Comparison of ENCODE assay signal across 8 cellular contexts in genomic region chr1:53197301-53198205, GRCh38. TPM values are rescaled to one million over a fixed set of nuclear protein-coding genes. Genes with fewer than 3 reads are reported as not detected.
DNase-seq lines count a peak whose midpoint lies in the region; ATAC-seq, FAIRE-seq and TF ChIP-seq lines count a peak whose summit lies in the region.

No MANE protein-coding gene starts in this region.

- FAIRE-seq in D721Med (lab: Jason Lieb, UNC), result no peak

- H3K4me1 Mint-ChIP-seq in activated naive CD4-positive, alpha-beta T cell treated with anti-CD3 and anti-CD28 coated beads for 36 hours (ENCODE audit: low read depth), result peaks cover 21% of the 10 kb centered on the region
- H3K4me1 Mint-ChIP-seq in activated B cell treated with CpG ODN at 0.5 μM for 24 hours, result peaks cover 25% of the 10 kb centered on the region

- H3K4me3 ChIP-seq in heart right ventricle, result peak overlapping the region; percentile 64 to 95 (median 88)

- no peak for DNase-seq in activated naive CD4-positive, alpha-beta T cell treated with anti-CD3 and anti-CD28 coated beads for 36 hours
- DNase-seq in activated naive CD4-positive, alpha-beta T cell (lab: John Stamatoyannopoulos, UW), result no peak
- DNase-seq in activated B cell treated with CpG ODN at 0.5 μM for 24 hours (no peak), heart right ventricle (no peak), sciatic nerve (ENCODE audit: low spot score) (peak; percentile 46), D721Med (ENCODE audit: insufficient read length, low spot score) (no peak)
- no peak for DNase-seq in activated CD4-positive, alpha-beta T cell treated with anti-CD3 and anti-CD28 coated beads for 48 hours

- H3K9me3 ChIP-seq in heart right ventricle, result no peaks in the 10 kb centered on the region

- H3K27me3 ChIP-seq in heart right ventricle, result no peaks in the 10 kb centered on the region

- H3K36me3 ChIP-seq in heart right ventricle, result peaks cover 0 to 23% (median 9%) of the 10 kb centered on the region in 9 donors

- H3K4me3 Mint-ChIP-seq in activated naive CD4-positive, alpha-beta T cell treated with anti-CD3 and anti-CD28 coated beads for 36 hours, result peak overlapping the region; percentile 96
- H3K4me3 Mint-ChIP-seq in activated B cell treated with CpG ODN at 0.5 μM for 24 hours, result peak overlapping the region; percentile 92

- 35 to 37% methylated on average over 13 of the region's 13 CpGs for WGBS in heart right ventricle, 2 donors

- TF ChIP-seq CTCF in activated B cell treated with CpG ODN at 0.5 μM for 24 hours (IDR thresholded peaks at IDR 0.05) (no peak), heart right ventricle (IDR thresholded peaks at IDR 0.05) (no peak), D721Med (IDR thresholded peaks at IDR 0.05; ENCODE audit: insufficient read depth, missing control alignments) (no peak)

- intact Hi-C loops in activated naive CD4-positive, alpha-beta T cell treated with anti-CD3 and anti-CD28 coated beads for 36 hours (cut with micrococcal nuclease), result loop anchor here (2.0 to 5.0 kb wide), 4 partner anchors 183 to 495 kb away; partner anchors contain the start of gene ECHDC2
- intact Hi-C loops in activated B cell treated with CpG ODN at 0.5 μM for 24 hours (cut with micrococcal nuclease), result loop anchor here (5.0 to 10.0 kb wide), 3 partner anchors 183 to 1143 kb away; partner anchors contain the start of genes BTF3L4, TXNDC12 and ZYG11A
- intact Hi-C loops in heart right ventricle (cut with DNase I), result loop anchor here in 4 of 10 donors (1.0 to 10.0 kb wide), 5 partner anchors 23 to 503 kb away; partner anchors contain the start of genes COA7 (in 2 of the 4), CZIB (in 2 of the 4) and MAGOH (in 1 of the 4)
- intact Hi-C loops in sciatic nerve (cut with DNase I), result loop anchor here (10.0 kb wide), 1 partner anchor 273 kb away; the partner anchor contains the start of genes ECHDC2 and SCP2

- CTCF ChIA-PET in activated naive CD4-positive, alpha-beta T cell treated with anti-CD3 and anti-CD28 coated beads for 36 hours (lab: Charles Lee), result interaction anchor here (1.1 to 1.3 kb wide), 2 partner anchors 11 to 81 kb away, joined by 3 to 5 read pairs; no protein-coding TSS in a partner anchor
- CTCF ChIA-PET in activated B cell treated with CpG ODN at 0.5 μM for 24 hours (lab: Charles Lee), result no interaction called here

- no peaks in the 10 kb centered on the region for H3K9me3 Mint-ChIP-seq in activated naive CD4-positive, alpha-beta T cell treated with anti-CD3 and anti-CD28 coated beads for 36 hours
- H3K9me3 Mint-ChIP-seq in activated B cell treated with CpG ODN at 0.5 μM for 24 hours, result no peaks in the 10 kb centered on the region

- no peaks in the 10 kb centered on the region for H3K27me3 Mint-ChIP-seq in activated naive CD4-positive, alpha-beta T cell treated with anti-CD3 and anti-CD28 coated beads for 36 hours (ENCODE audit: low read depth)
- no peaks in the 10 kb centered on the region for H3K27me3 Mint-ChIP-seq in activated B cell treated with CpG ODN at 0.5 μM for 24 hours

- ATAC-seq in activated B cell treated with CpG ODN at 0.5 μM for 24 hours (ENCODE audit: low read depth) (no peak), heart right ventricle (peak in 7 of 8 donors; percentile 1 to 24 (median 3)), sciatic nerve (peak; percentile 7), GM19023 (IDR thresholded peaks at IDR 0.05; ENCODE audit: unreplicated experiment) (no peak)

- POLR2A ChIA-PET in activated B cell treated with CpG ODN at 0.5 μM for 24 hours (lab: Charles Lee), result interaction anchor here (0.6 to 2.1 kb wide), 4 partner anchors 11 to 130 kb away, joined by 3 to 15 read pairs (median 6); no protein-coding TSS in a partner anchor

- H3K27ac Mint-ChIP-seq in activated naive CD4-positive, alpha-beta T cell treated with anti-CD3 and anti-CD28 coated beads for 36 hours, result peak overlapping the region; percentile 97
- H3K27ac Mint-ChIP-seq in activated B cell treated with CpG ODN at 0.5 μM for 24 hours, result peak overlapping the region; percentile 94

- peaks cover 17% of the 10 kb centered on the region for H3K36me3 Mint-ChIP-seq in activated naive CD4-positive, alpha-beta T cell treated with anti-CD3 and anti-CD28 coated beads for 36 hours (ENCODE audit: low read depth)
- peaks cover 33% of the 10 kb centered on the region for H3K36me3 Mint-ChIP-seq in activated B cell treated with CpG ODN at 0.5 μM for 24 hours (ENCODE audit: low read depth)

- H3K4me1 ChIP-seq in heart right ventricle, result peaks cover 3 to 41% (median 34%) of the 10 kb centered on the region in 9 donors

- peak overlapping the region; percentile 86 to 99 (median 98) for H3K27ac ChIP-seq in heart right ventricle

RNA-seq across cellular contexts. Expression of gene CPT2, which starts 0.9 kb away (rescaled TPM):
- total RNA-seq in activated naive CD4-positive, alpha-beta T cell treated with anti-CD3 and anti-CD28 coated beads for 36 hours, result 10 to 100 TPM; 11.3 to 13.8 TPM
- total RNA-seq in activated B cell treated with CpG ODN at 0.5 μM for 24 hours (12.5 and 15.7 TPM in 2 replicates), heart right ventricle (10 to 100 TPM; 29.3 to 48.7 (median 37.5) TPM), sciatic nerve (10.1 TPM)
- polyA plus RNA-seq in heart right ventricle, result 10 to 100 TPM; 10.3 to 12.2 TPM

RNA-seq across cellular contexts. Expression of gene CZIB, which starts 22.9 kb away (rescaled TPM):
- total RNA-seq in activated naive CD4-positive, alpha-beta T cell treated with anti-CD3 and anti-CD28 coated beads for 36 hours, result 10 to 100 TPM; 44.4 to 45.6 TPM
- total RNA-seq in activated B cell treated with CpG ODN at 0.5 μM for 24 hours (48.9 and 51.8 TPM in 2 replicates), heart right ventricle (10 to 100 TPM; 41.8 to 54.6 (median 48.4) TPM), sciatic nerve (71.6 TPM)
- 10 to 100 TPM; 62.9 to 97.3 TPM for polyA plus RNA-seq in heart right ventricle

RNA-seq across cellular contexts. Expression of gene MAGOH, which starts 40.8 kb away (rescaled TPM):
- total RNA-seq in activated naive CD4-positive, alpha-beta T cell treated with anti-CD3 and anti-CD28 coated beads for 36 hours, result 10 to 100 TPM; 83.7 to 87.2 TPM
- total RNA-seq in activated B cell treated with CpG ODN at 0.5 μM for 24 hours (56.6 and 65.0 TPM in 2 replicates), heart right ventricle (10 to 100 TPM; 17.3 to 31.5 (median 22.6) TPM), sciatic nerve (31.7 TPM)
- 10 to 100 TPM; 61.1 to 67.3 TPM for polyA plus RNA-seq in heart right ventricle

RNA-seq across cellular contexts. Expression of gene SLC1A7, which starts 55.1 kb away (rescaled TPM):
- total RNA-seq in activated naive CD4-positive, alpha-beta T cell treated with anti-CD3 and anti-CD28 coated beads for 36 hours, result not detected
- not detected in 2 replicates for total RNA-seq in activated B cell treated with CpG ODN at 0.5 μM for 24 hours
- 1 to 10 TPM in 1 of 10 donors, under 1 TPM in 9; 0.12 to 2.0 (median 0.42) TPM for total RNA-seq in heart right ventricle
- under 1 TPM; 0.04 to 0.66 TPM for polyA plus RNA-seq in heart right ventricle
- 0.89 TPM for total RNA-seq in sciatic nerve

Comparison
In these comparisons a context has a peak if more than half of its experiments do, and no peak if none do; other contexts are left out.
1. ATAC-seq: peak in heart right ventricle (7 of 8) and sciatic nerve (single experiment); none in activated B cell treated with CpG ODN at 0.5 μM for 24 hours (single experiment) and GM19023 (single experiment).